ENCODE assay signal across 11 cellular contexts in the genomic region with DNA sequence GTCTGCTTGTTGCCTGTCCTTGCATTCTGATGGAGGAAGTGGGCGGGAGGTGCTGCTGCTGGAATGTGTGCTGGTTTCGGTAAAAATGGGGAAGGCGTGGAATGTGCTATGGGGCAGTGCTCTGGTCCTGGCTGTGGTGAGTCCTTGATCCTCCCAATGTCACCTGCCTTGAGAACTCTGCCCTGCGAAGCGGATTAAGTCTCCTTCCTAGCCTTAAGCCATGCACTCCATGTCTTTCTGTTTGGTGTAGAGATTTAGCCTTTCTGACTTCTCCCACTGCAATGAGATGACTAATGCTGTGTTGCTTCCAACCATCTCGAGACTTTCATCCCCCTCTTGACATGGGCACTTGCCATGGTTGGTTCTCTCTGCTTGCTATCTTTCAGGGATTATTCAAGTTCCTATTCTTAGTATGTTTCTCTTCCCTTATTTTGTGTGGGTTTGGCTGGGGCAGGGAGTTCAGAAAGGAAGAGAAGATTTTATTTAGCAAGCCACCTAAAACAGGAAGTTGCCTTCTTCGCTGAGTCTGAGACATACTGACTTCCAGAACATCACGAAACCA.
A peak's percentile ranks its signal among the peaks of the same experiment; 100 is the strongest.
DNase-seq lines count a peak whose midpoint lies in the region; ATAC-seq and TF ChIP-seq lines count a peak whose summit lies in the region.
"Had no signal": no experiment of that assay in that cellular context is flagged by ENCODE, and none has a peak within 500 bp of the region (broad histone marks: within the 10 kb centered on the region; RNA-seq: fewer than 3 reads in every experiment).

No MANE protein-coding gene starts in this region.

- no peak overlapping the region for H3K4me3 ChIP-seq in OCI-LY3 (ENCODE audit: low read length)
- H3K4me3 ChIP-seq in fibroblast of lung (replicated peaks in 1 of 4; ENCODE audit: control extremely low read depth in 1 of 4, insufficient read depth in 1 of 4, low read depth in 3 of 4, low read length in 4 of 4): no peak overlapping the region
- H3K4me3 ChIP-seq in mucosa of descending colon: no peak overlapping the region
- H3K4me3 ChIP-seq: pancreas had no signal

- H3K79me2 ChIP-seq in OCI-LY3 (ENCODE audit: low read length) (no peaks in the 10 kb centered on the region), fibroblast of lung (ENCODE audit: control insufficient read depth, insufficient read depth, low read length) (no peaks in the 10 kb centered on the region)

- H3K27me3 ChIP-seq in OCI-LY3 (ENCODE audit: low read depth, low read length) (peaks cover 9% of the 10 kb centered on the region), fibroblast of lung (ENCODE audit: control insufficient read depth, insufficient read depth, low read length) (no peaks in the 10 kb centered on the region)
- H3K27me3 ChIP-seq: pancreas had no signal

- H3K9me3 ChIP-seq in OCI-LY3 (ENCODE audit: insufficient read depth, low read length): no peaks in the 10 kb centered on the region
- no peaks in the 10 kb centered on the region for H3K9me3 ChIP-seq in fibroblast of lung (ENCODE audit: control insufficient read depth, insufficient read depth, low read depth, low read length)
- H3K9me3 ChIP-seq in mucosa of descending colon: no peaks in the 10 kb centered on the region
- H3K9me3 ChIP-seq: Caco-2, pancreas had no signal

- H3K4me1 ChIP-seq in OCI-LY3 (ENCODE audit: low read length): peaks cover 4% of the 10 kb centered on the region; the same call in 1 of the 2 replicates
- peaks cover 34% of the 10 kb centered on the region for H3K4me1 ChIP-seq in fibroblast of lung (ENCODE audit: control insufficient read depth, extremely low read depth, insufficient read depth, low read length)
- H3K4me1 ChIP-seq in mucosa of descending colon (ENCODE audit: low read depth): no peaks in the 10 kb centered on the region
- H3K4me1 ChIP-seq: Caco-2, pancreas had no signal

- H3K4me2 ChIP-seq in OCI-LY3 (ENCODE audit: low read length): peak overlapping the region; percentile 9; the same call in 1 of the 2 replicates
- no peak overlapping the region for H3K4me2 ChIP-seq in fibroblast of lung (ENCODE audit: extremely low read depth, insufficient read depth, low read length)

- H3K9ac ChIP-seq in OCI-LY3 (ENCODE audit: low read length) (no peak overlapping the region), fibroblast of lung (ENCODE audit: insufficient read depth, low read length) (no peak overlapping the region)

- H3K27ac ChIP-seq in OCI-LY3 (ENCODE audit: low read length) (no peak overlapping the region), fibroblast of lung (ENCODE audit: insufficient read depth, low read length) (peak overlapping the region; percentile 61)
- H3K27ac ChIP-seq: pancreas had no signal

- DNase-seq in EH (ENCODE audit: low read depth): peak; percentile 67
- peak; percentile 13 to 85 for DNase-seq in fibroblast of lung (ENCODE audit: low read depth in 2 of 2)
- peak in 1 of 3 donors; percentile 14 for DNase-seq in mucosa of descending colon
- no peak for DNase-seq in T-helper 1 cell
- DNase-seq in GM13976 (ENCODE audit: low spot score): no peak
- DNase-seq in DMS153 treated with DMSO at 0.1 percent for 48 hours (lab: John Stamatoyannopoulos, UW; ENCODE audit: unreplicated experiment): no peak
- no peak for DNase-seq in NCI-H146 treated with DMSO at 0.1 percent for 48 hours (lab: John Stamatoyannopoulos, UW; ENCODE audit: unreplicated experiment)
- DNase-seq: Caco-2, NCI-H146 had no signal

- H3K36me3 ChIP-seq in OCI-LY3 (replicated peaks; ENCODE audit: low read depth, low read length) (no peaks in the 10 kb centered on the region), fibroblast of lung (ENCODE audit: control insufficient read depth, insufficient read depth, low read length) (no peaks in the 10 kb centered on the region), mucosa of descending colon (ENCODE audit: low read depth) (no peaks in the 10 kb centered on the region)
- H3K36me3 ChIP-seq: pancreas had no signal

- no peaks in the 10 kb centered on the region for H4K20me1 ChIP-seq in OCI-LY3 (ENCODE audit: insufficient read depth, low read length)
- no peaks in the 10 kb centered on the region for H4K20me1 ChIP-seq in fibroblast of lung (ENCODE audit: control insufficient read depth, extremely low read depth, insufficient read depth, low read length)

- peak; percentile 20 for ATAC-seq in mucosa of descending colon

- intact Hi-C loops in mucosa of descending colon (cut with DNase I, micrococcal nuclease): no loop called here

- in situ Hi-C loops in GM13976 (cut with MboI; ENCODE audit: low sequenced_read_pairs, unreplicated experiment): no loop called here

- TF ChIP-seq CTCF in OCI-LY3 (IDR thresholded peaks at IDR 0.05; ENCODE audit: low read depth, low read length) (no peak), fibroblast of lung (conservative IDR thresholded peaks at IDR 0.05 in 1 of 2, IDR thresholded peaks at IDR 0.05 in 1 of 2; ENCODE audit: low read depth in 1 of 2, low read length in 2 of 2) (no peak), mucosa of descending colon (IDR thresholded peaks at IDR 0.05) (no peak), GM13976 (IDR thresholded peaks at IDR 0.05; ENCODE audit: borderline replicate concordance, control extremely low read depth, extremely low read depth, insufficient read depth, missing control alignments) (no peak)

- H2AFZ ChIP-seq in OCI-LY3 (ENCODE audit: low read depth, low read length) (no peak overlapping the region), fibroblast of lung (ENCODE audit: low read length) (peak overlapping the region; percentile 24)

Comparison
In these comparisons a context has a peak if more than half of its experiments do, and no peak if none do; other contexts are left out.
1. DNase-seq: peak in EH (single experiment) and fibroblast of lung (2 of 2); none in T-helper 1 cell (0 of 5), GM13976 (single experiment), DMS153 treated with DMSO at 0.1 percent for 48 hours (single experiment) and NCI-H146 treated with DMSO at 0.1 percent for 48 hours (single experiment).